1 cellular context compared by ENCODE assay signal in the genomic region with DNA sequence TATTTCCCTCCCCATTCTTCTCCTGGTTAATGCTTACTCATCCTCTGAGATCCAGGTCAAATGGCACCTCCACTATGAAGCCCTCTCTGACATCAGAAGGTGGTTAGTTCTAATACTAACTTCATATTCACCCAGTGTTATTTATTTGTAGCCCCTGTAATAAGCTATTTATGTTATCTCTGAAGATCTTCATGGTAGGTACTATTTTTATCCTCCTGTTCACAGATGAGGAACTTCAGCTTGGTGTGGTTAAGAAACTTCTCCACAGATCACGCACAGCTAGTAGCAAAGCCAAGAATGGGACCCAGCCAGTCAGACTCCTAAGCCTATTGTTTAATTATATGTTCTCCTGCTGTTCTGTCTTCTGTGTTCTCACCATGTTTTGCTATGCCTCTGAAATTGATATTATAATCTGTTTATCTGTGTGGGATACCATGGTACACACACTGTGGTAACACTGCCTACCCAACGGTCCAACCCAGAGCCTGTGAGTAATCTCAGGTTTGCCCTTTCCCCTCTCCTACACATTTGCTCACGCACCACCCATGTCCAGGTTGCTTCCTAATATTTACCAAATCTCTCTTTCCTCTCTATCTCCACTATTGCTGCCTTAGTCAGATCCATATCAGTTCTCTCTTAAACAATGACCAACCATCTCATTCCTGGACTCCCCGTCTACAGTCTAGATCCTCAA.
TF ChIP-seq lines count a peak whose summit lies in the region.

No MANE protein-coding gene starts in this region.

TF ChIP-seq in GM12878, 131 proteins besides CTCF, POLR2A, EP300 and RAD21 (continued from another document):
- TF ChIP-seq, protein P1, sequence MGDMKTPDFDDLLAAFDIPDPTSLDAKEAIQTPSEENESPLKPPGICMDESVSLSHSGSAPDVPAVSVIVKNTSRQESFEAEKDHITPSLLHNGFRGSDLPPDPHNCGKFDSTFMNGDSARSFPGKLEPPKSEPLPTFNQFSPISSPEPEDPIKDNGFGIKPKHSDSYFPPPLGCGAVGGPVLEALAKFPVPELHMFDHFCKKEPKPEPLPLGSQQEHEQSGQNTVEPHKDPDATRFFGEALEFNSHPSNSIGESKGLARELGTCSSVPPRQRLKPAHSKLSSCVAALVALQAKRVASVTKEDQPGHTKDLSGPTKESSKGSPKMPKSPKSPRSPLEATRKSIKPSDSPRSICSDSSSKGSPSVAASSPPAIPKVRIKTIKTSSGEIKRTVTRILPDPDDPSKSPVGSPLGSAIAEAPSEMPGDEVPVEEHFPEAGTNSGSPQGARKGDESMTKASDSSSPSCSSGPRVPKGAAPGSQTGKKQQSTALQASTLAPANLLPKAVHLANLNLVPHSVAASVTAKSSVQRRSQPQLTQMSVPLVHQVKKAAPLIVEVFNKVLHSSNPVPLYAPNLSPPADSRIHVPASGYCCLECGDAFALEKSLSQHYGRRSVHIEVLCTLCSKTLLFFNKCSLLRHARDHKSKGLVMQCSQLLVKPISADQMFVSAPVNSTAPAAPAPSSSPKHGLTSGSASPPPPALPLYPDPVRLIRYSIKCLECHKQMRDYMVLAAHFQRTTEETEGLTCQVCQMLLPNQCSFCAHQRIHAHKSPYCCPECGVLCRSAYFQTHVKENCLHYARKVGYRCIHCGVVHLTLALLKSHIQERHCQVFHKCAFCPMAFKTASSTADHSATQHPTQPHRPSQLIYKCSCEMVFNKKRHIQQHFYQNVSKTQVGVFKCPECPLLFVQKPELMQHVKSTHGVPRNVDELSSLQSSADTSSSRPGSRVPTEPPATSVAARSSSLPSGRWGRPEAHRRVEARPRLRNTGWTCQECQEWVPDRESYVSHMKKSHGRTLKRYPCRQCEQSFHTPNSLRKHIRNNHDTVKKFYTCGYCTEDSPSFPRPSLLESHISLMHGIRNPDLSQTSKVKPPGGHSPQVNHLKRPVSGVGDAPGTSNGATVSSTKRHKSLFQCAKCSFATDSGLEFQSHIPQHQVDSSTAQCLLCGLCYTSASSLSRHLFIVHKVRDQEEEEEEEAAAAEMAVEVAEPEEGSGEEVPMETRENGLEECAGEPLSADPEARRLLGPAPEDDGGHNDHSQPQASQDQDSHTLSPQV (IDR thresholded peaks at IDR 0.05): no peak; the same call in 1 of the 2 replicates
- TF ChIP-seq SP1 (IDR thresholded peaks at IDR 0.05; ENCODE audit: low read depth, low read length) (peak; percentile 40), ZSCAN29 (IDR thresholded peaks at IDR 0.05) (0 out of 2 replicates have a peak, but pooled peaks have one; percentile 41), NR2F1 (conservative IDR thresholded peaks at IDR 0.05) (peak; percentile 92), RCOR1 (conservative IDR thresholded peaks at IDR 0.05; ENCODE audit: low read depth, low read length) (no peak), CREB1 (IDR thresholded peaks at IDR 0.05; ENCODE audit: low read depth) (no peak), SPI1 (IDR thresholded peaks at IDR 0.05; ENCODE audit: borderline replicate concordance, insufficient read depth, low read depth, low read length) (peak; percentile 5; the same call in 1 of the 2 replicates), HDGF (IDR thresholded peaks at IDR 0.05) (0 out of 2 replicates have a peak, but pooled peaks have one; percentile 26), PAX5 (IDR thresholded peaks at IDR 0.05; ENCODE audit: borderline replicate concordance, low read depth, low read length) (peak; percentile 19; the same call in 1 of the 2 replicates), YY1 (IDR thresholded peaks at IDR 0.05; ENCODE audit: low read depth, low read length) (no peak), MTA2 (IDR thresholded peaks at IDR 0.05; ENCODE audit: low read depth) (peak; percentile 88), ZBED1 (IDR thresholded peaks at IDR 0.05; ENCODE audit: borderline replicate concordance) (no peak), RFX5 (IDR thresholded peaks at IDR 0.05; ENCODE audit: low read depth, low read length) (no peak), NFYA (IDR thresholded peaks at IDR 0.05; ENCODE audit: borderline replicate concordance, low read depth, low read length) (no peak), TAF1 (IDR thresholded peaks at IDR 0.05; ENCODE audit: borderline replicate concordance, low read depth, low read length) (no peak), ZNF622 (IDR thresholded peaks at IDR 0.05) (no peak), LARP7 (IDR thresholded peaks at IDR 0.05) (no peak), BRCA1 (IDR thresholded peaks at IDR 0.05; ENCODE audit: low read depth, low read length) (no peak), ESRRA (IDR thresholded peaks at IDR 0.05; ENCODE audit: low read length) (no peak), IKZF2 (IDR thresholded peaks at IDR 0.05) (peak; percentile 75 to 81; a peak in 3 of 4 replicates), POU2F2 (IDR thresholded peaks at IDR 0.05; ENCODE audit: borderline replicate concordance, low read depth, low read length) (0 out of 3 replicates have a peak, but pooled peaks have one; percentile 40), IKZF1 (conservative IDR thresholded peaks at IDR 0.05) (peak; percentile 75), MEF2B (IDR thresholded peaks at IDR 0.05; ENCODE audit: partially characterized antibody, poor library complexity, severe bottlenecking) (peak; percentile 92), FOS (IDR thresholded peaks at IDR 0.05; ENCODE audit: borderline replicate concordance, extremely low read depth, insufficient read length) (no peak), MEF2A (IDR thresholded peaks at IDR 0.05; ENCODE audit: insufficient read depth, low read depth, low read length) (peak; percentile 90; the same call in 1 of the 2 replicates), NFIC (IDR thresholded peaks at IDR 0.05; ENCODE audit: low read depth, low read length) (peak; percentile 32; the same call in 1 of the 2 replicates), DPF2 (IDR thresholded peaks at IDR 0.05) (0 out of 2 replicates have a peak, but pooled peaks have one; percentile 70), BMI1 (IDR thresholded peaks at IDR 0.05; ENCODE audit: borderline replicate concordance) (peak; percentile 52; the same call in 1 of the 2 replicates), CBX3 (IDR thresholded peaks at IDR 0.05; ENCODE audit: borderline replicate concordance, low read depth) (no peak), RAD51 (IDR thresholded peaks at IDR 0.05) (0 out of 2 replicates have a peak, but pooled peaks have one; percentile 17), NFXL1 (IDR thresholded peaks at IDR 0.05; ENCODE audit: borderline replicate concordance) (no peak), SMAD1 (IDR thresholded peaks at IDR 0.05; ENCODE audit: low read depth, partially characterized antibody) (no peak), TCF12 (IDR thresholded peaks at IDR 0.05; ENCODE audit: low read depth, low read length) (0 out of 2 replicates have a peak, but pooled peaks have one; percentile 18), FOXM1 (IDR thresholded peaks at IDR 0.05; ENCODE audit: low read depth, low read length) (0 out of 2 replicates have a peak, but pooled peaks have one; percentile 20)
- TF ChIP-seq, protein P2, sequence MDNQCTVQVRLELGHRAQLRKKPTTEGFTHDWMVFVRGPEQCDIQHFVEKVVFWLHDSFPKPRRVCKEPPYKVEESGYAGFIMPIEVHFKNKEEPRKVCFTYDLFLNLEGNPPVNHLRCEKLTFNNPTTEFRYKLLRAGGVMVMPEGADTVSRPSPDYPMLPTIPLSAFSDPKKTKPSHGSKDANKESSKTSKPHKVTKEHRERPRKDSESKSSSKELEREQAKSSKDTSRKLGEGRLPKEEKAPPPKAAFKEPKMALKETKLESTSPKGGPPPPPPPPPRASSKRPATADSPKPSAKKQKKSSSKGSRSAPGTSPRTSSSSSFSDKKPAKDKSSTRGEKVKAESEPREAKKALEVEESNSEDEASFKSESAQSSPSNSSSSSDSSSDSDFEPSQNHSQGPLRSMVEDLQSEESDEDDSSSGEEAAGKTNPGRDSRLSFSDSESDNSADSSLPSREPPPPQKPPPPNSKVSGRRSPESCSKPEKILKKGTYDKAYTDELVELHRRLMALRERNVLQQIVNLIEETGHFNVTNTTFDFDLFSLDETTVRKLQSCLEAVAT (IDR thresholded peaks at IDR 0.05): no peak
- TF ChIP-seq, protein P3, sequence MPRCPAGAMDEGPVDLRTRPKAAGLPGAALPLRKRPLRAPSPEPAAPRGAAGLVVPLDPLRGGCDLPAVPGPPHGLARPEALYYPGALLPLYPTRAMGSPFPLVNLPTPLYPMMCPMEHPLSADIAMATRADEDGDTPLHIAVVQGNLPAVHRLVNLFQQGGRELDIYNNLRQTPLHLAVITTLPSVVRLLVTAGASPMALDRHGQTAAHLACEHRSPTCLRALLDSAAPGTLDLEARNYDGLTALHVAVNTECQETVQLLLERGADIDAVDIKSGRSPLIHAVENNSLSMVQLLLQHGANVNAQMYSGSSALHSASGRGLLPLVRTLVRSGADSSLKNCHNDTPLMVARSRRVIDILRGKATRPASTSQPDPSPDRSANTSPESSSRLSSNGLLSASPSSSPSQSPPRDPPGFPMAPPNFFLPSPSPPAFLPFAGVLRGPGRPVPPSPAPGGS (IDR thresholded peaks at IDR 0.05; ENCODE audit: borderline replicate concordance, insufficient read depth, low read depth, low read length, poor library complexity, severe bottlenecking): no peak
- TF ChIP-seq, protein P4, sequence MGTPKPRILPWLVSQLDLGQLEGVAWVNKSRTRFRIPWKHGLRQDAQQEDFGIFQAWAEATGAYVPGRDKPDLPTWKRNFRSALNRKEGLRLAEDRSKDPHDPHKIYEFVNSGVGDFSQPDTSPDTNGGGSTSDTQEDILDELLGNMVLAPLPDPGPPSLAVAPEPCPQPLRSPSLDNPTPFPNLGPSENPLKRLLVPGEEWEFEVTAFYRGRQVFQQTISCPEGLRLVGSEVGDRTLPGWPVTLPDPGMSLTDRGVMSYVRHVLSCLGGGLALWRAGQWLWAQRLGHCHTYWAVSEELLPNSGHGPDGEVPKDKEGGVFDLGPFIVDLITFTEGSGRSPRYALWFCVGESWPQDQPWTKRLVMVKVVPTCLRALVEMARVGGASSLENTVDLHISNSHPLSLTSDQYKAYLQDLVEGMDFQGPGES (IDR thresholded peaks at IDR 0.05): no peak
- TF ChIP-seq, protein P5, sequence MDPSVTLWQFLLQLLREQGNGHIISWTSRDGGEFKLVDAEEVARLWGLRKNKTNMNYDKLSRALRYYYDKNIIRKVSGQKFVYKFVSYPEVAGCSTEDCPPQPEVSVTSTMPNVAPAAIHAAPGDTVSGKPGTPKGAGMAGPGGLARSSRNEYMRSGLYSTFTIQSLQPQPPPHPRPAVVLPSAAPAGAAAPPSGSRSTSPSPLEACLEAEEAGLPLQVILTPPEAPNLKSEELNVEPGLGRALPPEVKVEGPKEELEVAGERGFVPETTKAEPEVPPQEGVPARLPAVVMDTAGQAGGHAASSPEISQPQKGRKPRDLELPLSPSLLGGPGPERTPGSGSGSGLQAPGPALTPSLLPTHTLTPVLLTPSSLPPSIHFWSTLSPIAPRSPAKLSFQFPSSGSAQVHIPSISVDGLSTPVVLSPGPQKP (IDR thresholded peaks at IDR 0.05; ENCODE audit: low read depth, low read length): no peak
- TF ChIP-seq, protein P6, sequence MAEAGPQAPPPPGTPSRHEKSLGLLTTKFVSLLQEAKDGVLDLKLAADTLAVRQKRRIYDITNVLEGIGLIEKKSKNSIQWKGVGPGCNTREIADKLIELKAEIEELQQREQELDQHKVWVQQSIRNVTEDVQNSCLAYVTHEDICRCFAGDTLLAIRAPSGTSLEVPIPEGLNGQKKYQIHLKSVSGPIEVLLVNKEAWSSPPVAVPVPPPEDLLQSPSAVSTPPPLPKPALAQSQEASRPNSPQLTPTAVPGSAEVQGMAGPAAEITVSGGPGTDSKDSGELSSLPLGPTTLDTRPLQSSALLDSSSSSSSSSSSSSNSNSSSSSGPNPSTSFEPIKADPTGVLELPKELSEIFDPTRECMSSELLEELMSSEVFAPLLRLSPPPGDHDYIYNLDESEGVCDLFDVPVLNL (IDR thresholded peaks at IDR 0.05; ENCODE audit: low read depth, low read length): no peak
- TF ChIP-seq, protein P7, sequence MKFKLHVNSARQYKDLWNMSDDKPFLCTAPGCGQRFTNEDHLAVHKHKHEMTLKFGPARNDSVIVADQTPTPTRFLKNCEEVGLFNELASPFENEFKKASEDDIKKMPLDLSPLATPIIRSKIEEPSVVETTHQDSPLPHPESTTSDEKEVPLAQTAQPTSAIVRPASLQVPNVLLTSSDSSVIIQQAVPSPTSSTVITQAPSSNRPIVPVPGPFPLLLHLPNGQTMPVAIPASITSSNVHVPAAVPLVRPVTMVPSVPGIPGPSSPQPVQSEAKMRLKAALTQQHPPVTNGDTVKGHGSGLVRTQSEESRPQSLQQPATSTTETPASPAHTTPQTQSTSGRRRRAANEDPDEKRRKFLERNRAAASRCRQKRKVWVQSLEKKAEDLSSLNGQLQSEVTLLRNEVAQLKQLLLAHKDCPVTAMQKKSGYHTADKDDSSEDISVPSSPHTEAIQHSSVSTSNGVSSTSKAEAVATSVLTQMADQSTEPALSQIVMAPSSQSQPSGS (IDR thresholded peaks at IDR 0.05; ENCODE audit: low read length): peak; percentile 51; the same call in 1 of the 2 replicates
